Comparison of ENCODE assay signal across 12 cellular contexts in the genomic region with DNA sequence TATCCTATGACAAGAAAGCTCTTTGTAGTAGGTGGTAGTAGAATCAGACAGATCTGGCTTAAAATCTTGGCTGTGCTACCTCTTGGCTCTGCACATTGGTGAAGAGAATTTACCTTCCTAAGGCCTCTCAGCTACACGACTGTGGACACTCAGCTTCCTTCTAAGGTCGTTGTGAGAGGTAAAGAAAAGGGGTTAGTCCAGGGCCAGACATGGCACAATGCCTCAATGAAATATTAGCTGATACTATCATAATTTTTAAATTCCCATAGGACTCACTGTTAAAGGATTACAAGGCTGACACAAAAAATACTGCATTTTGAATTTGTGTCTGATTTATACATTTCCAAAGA.
DNase-seq lines count a peak whose midpoint lies in the region; FAIRE-seq and TF ChIP-seq lines count a peak whose summit lies in the region.
"Had no signal": no experiment of that assay in that cellular context is flagged by ENCODE, and none has a peak within 500 bp of the region (broad histone marks: within the 10 kb centered on the region; RNA-seq: fewer than 3 reads in every experiment).

No MANE protein-coding gene starts in this region.

- intact Hi-C loops in ascending aorta (cut with DNase I), result loop anchor here (5.0 kb wide), 3 partner anchors 34 to 76 kb away; no protein-coding TSS in a partner anchor

- peak overlapping the region; percentile 97 for H3K27ac ChIP-seq in GM23248
- peak overlapping the region; percentile 95 to 97 for H3K27ac ChIP-seq in ascending aorta
- H3K27ac ChIP-seq in keratinocyte (ENCODE audit: control insufficient read depth, insufficient read depth, low read length), result peak overlapping the region; percentile 94

- WGBS in GM23248 (ENCODE audit: low coverage in 1 of 2, low lambda C conversion rate in 2 of 2, missing lambda C conversion rate in 2 of 2), 2 experiments, result 69 to 80% methylated on average over 2 of the region's 2 CpGs

- H3K4me2 ChIP-seq in GM23248 (ENCODE audit: unreplicated experiment) (peak overlapping the region; percentile 76), keratinocyte (ENCODE audit: control insufficient read depth, extremely low read depth, insufficient read depth, low read depth, low read length) (no peak overlapping the region), skeletal muscle satellite cell (ENCODE audit: low read length) (peak overlapping the region; percentile 57)

- in situ Hi-C loops in GM23248 (cut with MboI), result no loop called here

- H4K20me1 ChIP-seq in GM23248 (ENCODE audit: insufficient read depth) (no peaks in the 10 kb centered on the region), keratinocyte (ENCODE audit: control insufficient read depth, extremely low read depth, insufficient read depth, low read length) (no peaks in the 10 kb centered on the region)

- peaks cover 3% of the 10 kb centered on the region for H3K9me1 ChIP-seq in keratinocyte (ENCODE audit: control insufficient read depth, extremely low read depth, insufficient read depth, low read length)

- peaks cover 95% of the 10 kb centered on the region for H3K79me2 ChIP-seq in GM23248 (ENCODE audit: insufficient read depth)
- peaks cover 84% of the 10 kb centered on the region for H3K79me2 ChIP-seq in keratinocyte (ENCODE audit: control insufficient read depth, insufficient read depth, low read length)

- peaks cover 53% of the 10 kb centered on the region for H3F3A ChIP-seq in GM23248 (ENCODE audit: insufficient read depth)

- peak; percentile 22 for DNase-seq in GM23248
- DNase-seq in ascending aorta (ENCODE audit: low spot score in 2 of 2), result no peak
- DNase-seq in keratinocyte (ENCODE audit: low read depth, low spot score), result no peak
- DNase-seq in activated CD4-positive, alpha-beta T cell treated with anti-CD3 and anti-CD28 coated beads for 1 hour, result no peak
- no peak for DNase-seq in KG1 (lab: John Stamatoyannopoulos, UW)
- no peak for DNase-seq in Ammon's horn (ENCODE audit: low spot score)
- no peak for DNase-seq in NCI-H1436 (lab: John Stamatoyannopoulos, UW)
- DNase-seq: activated naive CD8-positive, alpha-beta T cell treated with anti-CD3 and anti-CD28 coated beads, Interleukin-2, amount 10 ng/mL, durations not matched to agents 7 days and 5 days; NCI-H1930; stimulated activated CD4-positive, alpha-beta T cell treated with anti-CD3 and anti-CD28 coated beads, Interleukin-4, amount 100 ng/mL, for 1 hour; T-helper 2 cell had no signal

- TF ChIP-seq CTCF in ascending aorta (IDR thresholded peaks at IDR 0.05) (no peak), keratinocyte (optimal IDR thresholded peaks at IDR 0.05 in 1 of 3, IDR thresholded peaks at IDR 0.05 in 1 of 3, conservative IDR thresholded peaks at IDR 0.05 in 1 of 3; ENCODE audit: extremely low read depth in 1 of 3, insufficient read depth in 2 of 3, low read length in 3 of 3) (no peak)

- no peaks in the 10 kb centered on the region for H3K36me3 ChIP-seq in GM23248 (ENCODE audit: low read depth)
- no peaks in the 10 kb centered on the region for H3K36me3 ChIP-seq in ascending aorta
- peaks cover 0 to 4% of the 10 kb centered on the region in 2 experiments for H3K36me3 ChIP-seq in keratinocyte (ENCODE audit: control insufficient read depth in 2 of 2, extremely low read depth in 1 of 2, insufficient read depth in 2 of 2, low read length in 2 of 2)
- H3K36me3 ChIP-seq in skeletal muscle satellite cell (ENCODE audit: insufficient read depth, low read length), result no peaks in the 10 kb centered on the region

- FAIRE-seq in keratinocyte (lab: Jason Lieb, UNC), result no peak

- dilution Hi-C loops in keratinocyte (cut with MboI; ENCODE audit: extremely low pct_ligation_motif_present, low sequenced_read_pairs), result no loop called here

- no peak overlapping the region for H3K4me3 ChIP-seq in GM23248
- no peak overlapping the region for H3K4me3 ChIP-seq in ascending aorta
- H3K4me3 ChIP-seq in keratinocyte (ENCODE audit: control insufficient read depth in 2 of 3, extremely low read depth in 1 of 3, insufficient read depth in 2 of 3, low read depth in 1 of 3, low read length in 3 of 3), result no peak overlapping the region
- peak overlapping the region; percentile 30 for H3K4me3 ChIP-seq in skeletal muscle satellite cell (ENCODE audit: low read length)

- H3K4me1 ChIP-seq in GM23248 (ENCODE audit: insufficient read depth), result peaks cover 58% of the 10 kb centered on the region
- peaks cover 30 to 77% of the 10 kb centered on the region in 2 donors for H3K4me1 ChIP-seq in ascending aorta
- H3K4me1 ChIP-seq in keratinocyte (ENCODE audit: control insufficient read depth, extremely low read depth, insufficient read depth, low read length), result peaks cover 36% of the 10 kb centered on the region
- peaks cover 63% of the 10 kb centered on the region for H3K4me1 ChIP-seq in skeletal muscle satellite cell (ENCODE audit: control insufficient read depth, insufficient read depth, low read length)

- no peaks in the 10 kb centered on the region for H3K9me3 ChIP-seq in GM23248 (ENCODE audit: low read depth)
- no peaks in the 10 kb centered on the region for H3K9me3 ChIP-seq in ascending aorta
- H3K9me3 ChIP-seq in keratinocyte (ENCODE audit: control insufficient read depth, low read depth, low read length), result no peaks in the 10 kb centered on the region
- H3K9me3 ChIP-seq in skeletal muscle satellite cell (replicated peaks; ENCODE audit: low read length), result no peaks in the 10 kb centered on the region

- H3K9ac ChIP-seq in GM23248 (peak overlapping the region; percentile 82), keratinocyte (ENCODE audit: control insufficient read depth, extremely low read depth, insufficient read depth, low read length) (no peak overlapping the region), skeletal muscle satellite cell (ENCODE audit: low read depth, low read length) (peak overlapping the region; percentile 91)

- no peaks in the 10 kb centered on the region for H3K9me2 ChIP-seq in GM23248 (ENCODE audit: insufficient read depth)

- H2AFZ ChIP-seq in GM23248, result no peak overlapping the region
- no peak overlapping the region for H2AFZ ChIP-seq in keratinocyte (ENCODE audit: control insufficient read depth, low read length)

- H3K27me3 ChIP-seq in GM23248 (replicated peaks; ENCODE audit: insufficient read depth) (no peaks in the 10 kb centered on the region), ascending aorta (no peaks in the 10 kb centered on the region), keratinocyte (ENCODE audit: control insufficient read depth, extremely low read depth, insufficient read depth, low read length) (no peaks in the 10 kb centered on the region), skeletal muscle satellite cell (ENCODE audit: control insufficient read depth, insufficient read depth, low read length) (no peaks in the 10 kb centered on the region)
